In genomic region chr18:55322176-55322735, GRCh38 we compare ENCODE assay signal across 8 cellular contexts.
A peak's percentile ranks its signal among the peaks of the same experiment; 100 is the strongest.
DNase-seq lines count a peak whose midpoint lies in the region; ATAC-seq, FAIRE-seq and TF ChIP-seq lines count a peak whose summit lies in the region.

No MANE protein-coding gene starts in this region.

- TF ChIP-seq RAD21 in A549 (conservative IDR thresholded peaks at IDR 0.05 in 1 of 2, IDR thresholded peaks at IDR 0.05 in 1 of 2): no peak

- TF ChIP-seq EP300 in A549 (IDR thresholded peaks at IDR 0.05): no peak

- peaks cover 4 to 16% (median 5%) of the 10 kb centered on the region in 7 donors for H3K4me1 Mint-ChIP-seq in naive thymus-derived CD4-positive, alpha-beta T cell

- ATAC-seq in A549: peak; percentile 69 to 84
- peak; percentile 75 for ATAC-seq in HG02798 (IDR thresholded peaks at IDR 0.05; ENCODE audit: poor library complexity, unreplicated experiment)
- ATAC-seq in naive thymus-derived CD4-positive, alpha-beta T cell: peak; percentile 69

- CTCF ChIA-PET in A549 (lab: Yijun Ruan, JAX): interaction anchor here (0.6 to 1.2 kb wide), 3 partner anchors 9 to 93 kb away, joined by 3 read pairs; no protein-coding TSS in a partner anchor
- CTCF ChIA-PET in naive thymus-derived CD4-positive, alpha-beta T cell (lab: Charles Lee): no interaction called here

- no peak for TF ChIP-seq POLR2A in A549 (IDR thresholded peaks at IDR 0.05; ENCODE audit: low read length)

- POLR2A ChIA-PET in A549 (lab: Yijun Ruan, JAX): interaction anchor here (0.7 kb wide), 2 partner anchors 17 to 279 kb away, joined by 3 to 8 read pairs; no protein-coding TSS in a partner anchor
- POLR2A ChIA-PET in naive thymus-derived CD4-positive, alpha-beta T cell (lab: Charles Lee): no interaction called here

- no peak overlapping the region for H3K27ac Mint-ChIP-seq in naive thymus-derived CD4-positive, alpha-beta T cell

- no peak for FAIRE-seq in A549 (lab: Jason Lieb, UNC)

- in situ Hi-C loops in GM13977 (cut with MboI; ENCODE audit: low pct_unique_long_range_greater_than_20kb, low sequenced_read_pairs, unreplicated experiment): loop anchor here (25.0 kb wide), 1 partner anchor 1060 kb away; the partner anchor contains the start of gene POLI

- no peaks in the 10 kb centered on the region for H3K4me1 ChIP-seq in A549
- no peaks in the 10 kb centered on the region for H3K4me1 ChIP-seq in naive thymus-derived CD4-positive, alpha-beta T cell (ENCODE audit: control insufficient read depth in 2 of 2, insufficient read depth in 2 of 2, low read length in 2 of 2)

- DNase-seq in A549 (ENCODE audit: low read depth in 1 of 2, low spot score in 1 of 2) (peak; percentile 1 to 42), GM13977 (ENCODE audit: low spot score) (peak; percentile 62), NCI-H146 (lab: John Stamatoyannopoulos, UW) (peak; percentile 95), WERI-Rb-1 (peak; percentile 84), fibroblast of the conjunctiva (ENCODE audit: low read depth) (peak; percentile 94), mesenteric fat pad (ENCODE audit: low spot score) (no peak)
- DNase-seq in naive thymus-derived CD4-positive, alpha-beta T cell: peak in 2 of 9 donors; percentile 7 to 9

- no peaks in the 10 kb centered on the region for H3K36me3 Mint-ChIP-seq in naive thymus-derived CD4-positive, alpha-beta T cell

- TF ChIP-seq CTCF in A549 (IDR thresholded peaks at IDR 0.05): no peak
- no peak for TF ChIP-seq CTCF in GM13977 (IDR thresholded peaks at IDR 0.05; ENCODE audit: extremely low read depth, insufficient read depth, missing control alignments)
- peak; percentile 21; the same call in 1 of the 2 replicates for TF ChIP-seq CTCF in WERI-Rb-1 (IDR thresholded peaks at IDR 0.05; ENCODE audit: low read depth, low read length)

- H3K9me3 Mint-ChIP-seq in naive thymus-derived CD4-positive, alpha-beta T cell: peaks cover 0 to 7% (median 0%) of the 10 kb centered on the region in 11 donors

- peak overlapping the region; percentile 49 to 90 (median 78) for H3K4me3 Mint-ChIP-seq in naive thymus-derived CD4-positive, alpha-beta T cell

- peak overlapping the region; percentile 48 for H3K4me3 ChIP-seq in A549
- peak overlapping the region; percentile 97 for H3K4me3 ChIP-seq in WERI-Rb-1 (ENCODE audit: low read depth, low read length)
- no peak overlapping the region for H3K4me3 ChIP-seq in naive thymus-derived CD4-positive, alpha-beta T cell (ENCODE audit: low read length)

- peaks cover 29 to 61% (median 55%) of the 10 kb centered on the region in 5 donors for H3K27me3 Mint-ChIP-seq in naive thymus-derived CD4-positive, alpha-beta T cell

- H3K27me3 ChIP-seq in WERI-Rb-1 (ENCODE audit: insufficient read depth, low read depth, severe bottlenecking): no peaks in the 10 kb centered on the region
- H3K27me3 ChIP-seq in naive thymus-derived CD4-positive, alpha-beta T cell (ENCODE audit: control insufficient read depth in 2 of 2, insufficient read depth in 2 of 2, low read length in 2 of 2): no peaks in the 10 kb centered on the region

- intact Hi-C loops in naive thymus-derived CD4-positive, alpha-beta T cell (cut with micrococcal nuclease): no loop called here

- 49% methylated on average over 27 of the region's 30 CpGs for WGBS in A549 (ENCODE audit: missing lambda C conversion rate)

- no peaks in the 10 kb centered on the region for H3K36me3 ChIP-seq in WERI-Rb-1
- no peaks in the 10 kb centered on the region for H3K36me3 ChIP-seq in naive thymus-derived CD4-positive, alpha-beta T cell (ENCODE audit: control insufficient read depth in 2 of 3, insufficient read depth in 3 of 3, low read length in 3 of 3)

- H3K9me3 ChIP-seq in A549 (no peaks in the 10 kb centered on the region), WERI-Rb-1 (ENCODE audit: severe bottlenecking) (no peaks in the 10 kb centered on the region)
- no peaks in the 10 kb centered on the region for H3K9me3 ChIP-seq in naive thymus-derived CD4-positive, alpha-beta T cell (ENCODE audit: control insufficient read depth in 2 of 3, low read length in 3 of 3)

- H3K27ac ChIP-seq in A549: peak overlapping the region in 1 of 2 experiments; percentile 52; a peak in 3 of 6 replicates
- peak overlapping the region; percentile 66 for H3K27ac ChIP-seq in WERI-Rb-1
- no peak overlapping the region for H3K27ac ChIP-seq in naive thymus-derived CD4-positive, alpha-beta T cell (ENCODE audit: low read depth, low read length)

- H3K4me2 ChIP-seq in A549: peak overlapping the region; percentile 74

TF ChIP-seq in A549, 52 proteins besides CTCF, POLR2A, EP300 and RAD21:
- TF ChIP-seq HMGXB4 (CRISPR knock-in tag; IDR thresholded peaks at IDR 0.05; ENCODE audit: borderline replicate concordance): no peak
- no peak for TF ChIP-seq CBX8 (IDR thresholded peaks at IDR 0.05)
- TF ChIP-seq POLR2AphosphoS2 (conservative IDR thresholded peaks at IDR 0.05; ENCODE audit: low read length): no peak
- TF ChIP-seq HDAC2 (IDR thresholded peaks at IDR 0.05): no peak
- TF ChIP-seq JUN (IDR thresholded peaks at IDR 0.05): no peak
- TF ChIP-seq HOXA7 (CRISPR knock-in tag; IDR thresholded peaks at IDR 0.05): no peak
- TF ChIP-seq ZC3H11A (IDR thresholded peaks at IDR 0.05): no peak
- no peak for TF ChIP-seq HES2 (IDR thresholded peaks at IDR 0.05)
- TF ChIP-seq TFCP2L1 (CRISPR knock-in tag; IDR thresholded peaks at IDR 0.05): no peak
- TF ChIP-seq KDM5A (IDR thresholded peaks at IDR 0.05): no peak
- TF ChIP-seq ZFP36 (IDR thresholded peaks at IDR 0.05; ENCODE audit: borderline replicate concordance, partially characterized antibody): no peak
- no peak for TF ChIP-seq EHMT2 (IDR thresholded peaks at IDR 0.05; ENCODE audit: low read depth)
- no peak for TF ChIP-seq REST (IDR thresholded peaks at IDR 0.05)
- TF ChIP-seq HOXB5 (CRISPR knock-in tag; IDR thresholded peaks at IDR 0.05): no peak
- no peak for TF ChIP-seq PHF8 (IDR thresholded peaks at IDR 0.05; ENCODE audit: borderline replicate concordance, low read depth)
- TF ChIP-seq CBX2 (IDR thresholded peaks at IDR 0.05; ENCODE audit: borderline replicate concordance, low read depth): no peak
- TF ChIP-seq SREBF2 (IDR thresholded peaks at IDR 0.05): no peak
- TF ChIP-seq ZNF302 (CRISPR knock-in tag; IDR thresholded peaks at IDR 0.05): no peak
- no peak for TF ChIP-seq ESRRA (IDR thresholded peaks at IDR 0.05; ENCODE audit: borderline replicate concordance, low read length)
